ENCODE assay signal across 8 cellular contexts in genomic region chr12:12645485-12645884, GRCh38. TPM values are rescaled to one million over a fixed set of nuclear protein-coding genes. Genes with fewer than 3 reads are reported as not detected.
DNase-seq lines count a peak whose midpoint lies in the region; ATAC-seq and TF ChIP-seq lines count a peak whose summit lies in the region.

No MANE protein-coding gene starts in this region.

- CTCF ChIA-PET in HCT116 (lab: Charles Lee): interaction anchor here (1.0 to 1.3 kb wide), 2 partner anchors 16 to 91 kb away, joined by 3 to 4 read pairs; no protein-coding TSS in a partner anchor
- CTCF ChIA-PET in RWPE1 (lab: Yijun Ruan, JAX): interaction anchor here (0.6 to 1.0 kb wide), 3 partner anchors 11 to 476 kb away, joined by 3 to 7 read pairs (median 3); no protein-coding TSS in a partner anchor

- no peak overlapping the region for H2AFZ ChIP-seq in HCT116 (ENCODE audit: low read depth, low read length, poor library complexity, severe bottlenecking)

- no peak overlapping the region for H3K4me2 ChIP-seq in HCT116 (ENCODE audit: low read length)

- no peaks in the 10 kb centered on the region for H4K20me1 ChIP-seq in HCT116 (ENCODE audit: insufficient read depth)

- intact Hi-C loops in HCT116 (cut with micrococcal nuclease): no loop called here

- no peaks in the 10 kb centered on the region for H3K27me3 Mint-ChIP-seq in naive B cell

- RAD21 ChIA-PET in HCT116 (lab: Charles Lee; ENCODE audit: low non-redundant PET in 1 of 2, low total read pairs in 2 of 2, uncharacterized antibody in 2 of 2, unreplicated experiment in 2 of 2): no interaction called here

- BruUV-seq in HCT116 (replicated peaks; lab: Mats Ljungman, UMichigan): no TSS peak

- TF ChIP-seq RAD21 in HCT116 (IDR thresholded peaks at IDR 0.05; ENCODE audit: low read depth): peak; percentile 41

- DNase-seq in NCI-H1436 (lab: John Stamatoyannopoulos, UW) (peak; percentile 0), NCI-H1436 treated with DMSO at 0.1 percent for 48 hours (lab: John Stamatoyannopoulos, UW) (no peak), HCT116 (ENCODE audit: low read depth, low spot score) (peak; percentile 16), RWPE1 (ENCODE audit: low spot score) (peak; percentile 5), brain microvascular endothelial cell (peak; percentile 16), naive B cell (peak; percentile 62), NCI-H1694 (lab: John Stamatoyannopoulos, UW) (no peak)

- POLR2A ChIA-PET in HCT116 (lab: Charles Lee): no interaction called here
- POLR2A ChIA-PET in RWPE1 (lab: Yijun Ruan, JAX; ENCODE audit: low non-redundant PET): no interaction called here

- H3K36me3 ChIP-seq in HCT116 (ENCODE audit: control insufficient read depth in 1 of 2, insufficient read depth in 2 of 2, low read length in 2 of 2) (no peaks in the 10 kb centered on the region; a peak in 1 of 4 replicates), brain microvascular endothelial cell (replicated peaks) (peaks cover 5% of the 10 kb centered on the region)

- no peaks in the 10 kb centered on the region for H3K27me3 ChIP-seq in HCT116 (ENCODE audit: insufficient read depth, low read length)
- no peaks in the 10 kb centered on the region for H3K27me3 ChIP-seq in brain microvascular endothelial cell (replicated peaks)

- H3K27ac ChIP-seq in HCT116 (ENCODE audit: low read depth, low read length) (no peak overlapping the region), RWPE1 (no peak overlapping the region), brain microvascular endothelial cell (peak overlapping the region; percentile 73)

- peaks cover 0 to 5% (median 3%) of the 10 kb centered on the region in 3 donors for H3K4me1 Mint-ChIP-seq in naive B cell

- no peaks in the 10 kb centered on the region for H3K9me2 ChIP-seq in HCT116 (ENCODE audit: insufficient read depth)

- peaks cover 8 to 21% of the 10 kb centered on the region in 2 experiments; a peak in 3 of 4 replicates for H3K9me3 ChIP-seq in HCT116 (ENCODE audit: control insufficient read depth in 1 of 2, insufficient read depth in 1 of 2, low read depth in 1 of 2, low read length in 2 of 2)

- no peaks in the 10 kb centered on the region for H3K4me1 ChIP-seq in HCT116 (ENCODE audit: control insufficient read depth in 1 of 2, insufficient read depth in 2 of 2, low read length in 2 of 2)

- peaks cover 17 to 18% of the 10 kb centered on the region in 2 donors for H3K36me3 Mint-ChIP-seq in naive B cell

- H3K79me2 ChIP-seq in HCT116 (ENCODE audit: insufficient read depth, low read length): no peaks in the 10 kb centered on the region

- H3K4me3 ChIP-seq in HCT116 (replicated peaks in 1 of 2; ENCODE audit: low read depth in 1 of 2, low read length in 2 of 2) (no peak overlapping the region), brain microvascular endothelial cell (ENCODE audit: low read depth, low read length) (no peak overlapping the region)

- peaks cover 10 to 36% (median 31%) of the 10 kb centered on the region in 7 donors for H3K9me3 Mint-ChIP-seq in naive B cell

- ATAC-seq in HCT116: peak; percentile 86
- peak; percentile 84 to 96 for ATAC-seq in naive B cell (ENCODE audit: low read depth in 2 of 2)
- no peak for ATAC-seq in HG02571 (IDR thresholded peaks at IDR 0.05; ENCODE audit: unreplicated experiment)

- no peak overlapping the region for H3K4me3 Mint-ChIP-seq in naive B cell

- in situ Hi-C loops in brain microvascular endothelial cell (cut with HindIII; ENCODE audit: low pct_ligation_motif_present, low sequenced_read_pairs): no loop called here

- TF ChIP-seq POLR2A in HCT116 (IDR thresholded peaks at IDR 0.05; ENCODE audit: borderline replicate concordance, extremely low read depth, insufficient read depth, insufficient read length): no peak

- peak overlapping the region in 1 of 6 donors; percentile 52 for H3K27ac Mint-ChIP-seq in naive B cell

- peak; percentile 34 to 68 (median 50); a peak in 5 of 6 replicates for TF ChIP-seq CTCF in HCT116 (IDR thresholded peaks at IDR 0.05 in 2 of 3, conservative IDR thresholded peaks at IDR 0.05 in 1 of 3; ENCODE audit: borderline replicate concordance in 1 of 3, insufficient read depth in 1 of 3, low read depth in 2 of 3, low read length in 2 of 3)
- TF ChIP-seq CTCF in RWPE1 (conservative IDR thresholded peaks at IDR 0.05; ENCODE audit: low read depth): no peak
- TF ChIP-seq CTCF in brain microvascular endothelial cell (IDR thresholded peaks at IDR 0.05; ENCODE audit: low read depth, low read length, missing control alignments): peak; percentile 66

- H3K9ac ChIP-seq in HCT116 (ENCODE audit: low read length): no peak overlapping the region

TF ChIP-seq in HCT116, 20 proteins besides CTCF, POLR2A, EP300 and RAD21:
- no peak for TF ChIP-seq ZFX (IDR thresholded peaks at IDR 0.05)

RNA-seq across cellular contexts. Expression of gene CREBL2, which starts 33.8 kb away (rescaled TPM):
- 11.3 TPM for total RNA-seq in HCT116 (2021; ENCODE audit: unreplicated experiment)
- 5.7 and 8.2 TPM in 2 replicates for polyA plus RNA-seq in HCT116 (2012)
- polyA plus RNA-seq in naive B cell (ENCODE audit: low read depth in 6 of 6): 10 to 100 TPM; 21.9 to 29.3 (median 25.6) TPM

RNA-seq across cellular contexts. Expression of gene GPR19, which starts 50.5 kb away (rescaled TPM):
- 2.2 TPM for total RNA-seq in HCT116 (2021; ENCODE audit: unreplicated experiment)
- 1.3 and 1.6 TPM in 2 replicates for polyA plus RNA-seq in HCT116 (2012)
- under 1 TPM in 3 of 6 donors, not detected in 3; 0.16 to 0.52 (median 0.30) TPM for polyA plus RNA-seq in naive B cell (ENCODE audit: low read depth in 6 of 6)

Comparison
In these comparisons a context has a peak if more than half of its experiments do, and no peak if none do; other contexts are left out.
1. DNase-seq: peak in NCI-H1436 (single experiment), HCT116 (single experiment), RWPE1 (single experiment), brain microvascular endothelial cell (single experiment) and naive B cell (single experiment); none in NCI-H1436 treated with DMSO at 0.1 percent for 48 hours (single experiment) and NCI-H1694 (single experiment).